ENCODE assay signal across 8 cellular contexts in genomic region chr1:144412491-144413403, GRCh38. TPM values are rescaled to one million over a fixed set of nuclear protein-coding genes. Genes with fewer than 3 reads are reported as not detected.
A peak's percentile ranks its signal among the peaks of the same experiment; 100 is the strongest.
DNase-seq lines count a peak whose midpoint lies in the region; ATAC-seq and TF ChIP-seq lines count a peak whose summit lies in the region.
"Not testable (repeated sequence)": the region's sequence is repeated elsewhere in the genome, so short reads cannot be mapped to it uniquely, and the experiment has no call there.

No MANE protein-coding gene starts in this region.

- H3K9me3 Mint-ChIP-seq in naive thymus-derived CD8-positive, alpha-beta T cell: not testable (repeated sequence)

- H3K4me3 Mint-ChIP-seq in naive thymus-derived CD8-positive, alpha-beta T cell: peak overlapping the region; percentile 87 to 99 (median 96)

- peak; percentile 99 for DNase-seq in ELR (ENCODE audit: low read depth)
- peak; percentile 99 for DNase-seq in H4 (ENCODE audit: low spot score)
- peak; percentile 81 for DNase-seq in LoVo (ENCODE audit: low spot score)
- peak; percentile 97 for DNase-seq in RWPE2 (ENCODE audit: low spot score)
- DNase-seq in activated effector memory CD4-positive, alpha-beta T cell treated with anti-CD3 and anti-CD28 coated beads, Interleukin-2, amount 50 U/mL, for 16 hours: peak; percentile 92
- peak; percentile 98 for DNase-seq in fibroblast of the conjunctiva (ENCODE audit: low read depth)
- peak; percentile 50 to 93 (median 84) for DNase-seq in naive thymus-derived CD8-positive, alpha-beta T cell
- DNase-seq in stimulated activated CD8-positive, alpha-beta memory T cell treated with anti-CD3 and anti-CD28 coated beads, Interleukin-7, amount 100 ng/mL, for 24 hours (ENCODE audit: low read depth): peak; percentile 71

- H3K4me1 ChIP-seq in RWPE2 (ENCODE audit: insufficient read depth, poor library complexity, severe bottlenecking): not testable (repeated sequence)

- H3K9me3 ChIP-seq in RWPE2 (ENCODE audit: severe bottlenecking): not testable (repeated sequence)

- not testable (repeated sequence) for TF ChIP-seq CTCF in RWPE2 (IDR thresholded peaks at IDR 0.05; ENCODE audit: poor library complexity, severe bottlenecking)

- not testable (repeated sequence) for H3K4me1 Mint-ChIP-seq in naive thymus-derived CD8-positive, alpha-beta T cell

- not testable (repeated sequence) for H3K36me3 Mint-ChIP-seq in naive thymus-derived CD8-positive, alpha-beta T cell

- not testable (repeated sequence) for H3K36me3 ChIP-seq in RWPE2 (ENCODE audit: low read depth)

- H3K27me3 Mint-ChIP-seq in naive thymus-derived CD8-positive, alpha-beta T cell: not testable (repeated sequence)

- H3K27me3 ChIP-seq in RWPE2 (ENCODE audit: insufficient read depth, poor library complexity, severe bottlenecking): not testable (repeated sequence)

- peak; percentile 93 for ATAC-seq in RWPE2 (ENCODE audit: low read depth)
- ATAC-seq in naive thymus-derived CD8-positive, alpha-beta T cell: peak; percentile 79 to 82

- peak overlapping the region; percentile 77 for H3K27ac ChIP-seq in RWPE2 (ENCODE audit: poor library complexity, severe bottlenecking)

- peak overlapping the region; percentile 36 for H3K4me3 ChIP-seq in RWPE2 (ENCODE audit: severe bottlenecking)

- H3K27ac Mint-ChIP-seq in naive thymus-derived CD8-positive, alpha-beta T cell: peak overlapping the region; percentile 94 to 99 (median 98)

- POLR2A ChIA-PET in naive thymus-derived CD8-positive, alpha-beta T cell (lab: Charles Lee): interaction anchor here (0.7 to 0.8 kb wide), 2 partner anchors 133 to 139 kb away, joined by 5 to 8 read pairs; no protein-coding TSS in a partner anchor

RNA-seq across cellular contexts. Expression of gene PPIAL4E, which starts 39.3 kb away (rescaled TPM):
- total RNA-seq in H4 (2014; rRNA removed; shearing (Covaris generic)): not detected in 2 replicates
- 1 to 10 TPM; 1.1 to 1.2 TPM for total RNA-seq in naive thymus-derived CD8-positive, alpha-beta T cell
- not detected for polyA plus RNA-seq in naive thymus-derived CD8-positive, alpha-beta T cell

RNA-seq across cellular contexts. Expression of gene NBPF15, which starts 48.7 kb away (rescaled TPM):
- total RNA-seq in H4 (2014; rRNA removed; shearing (Covaris generic)): 14.7 and 14.9 TPM in 2 replicates
- total RNA-seq in naive thymus-derived CD8-positive, alpha-beta T cell: 100 to 1,000 TPM; 121 to 123 TPM
- 10 to 100 TPM in 2 of 3 donors, 1 to 10 TPM in 1; 6.3 to 15.7 (median 10.6) TPM for polyA plus RNA-seq in naive thymus-derived CD8-positive, alpha-beta T cell

Comparison
In these comparisons a context has a peak if more than half of its experiments do, and no peak if none do; other contexts are left out.
1. Peak in every context shown above with its lines: DNase-seq, ATAC-seq, H3K4me3 ChIP-seq and H3K27ac ChIP-seq.